Comparison of ENCODE assay signal across 1 cellular context in genomic region chr12:65595016-65595560, GRCh38.
TF ChIP-seq lines count a peak whose summit lies in the region.

No MANE protein-coding gene starts in this region.

TF ChIP-seq in WTC11, 78 proteins besides CTCF, POLR2A, EP300 and RAD21:
- TF ChIP-seq ATF1 (CRISPR knock-in tag; IDR thresholded peaks at IDR 0.05) (no peak), ZNF121 (CRISPR knock-in tag; IDR thresholded peaks at IDR 0.05) (no peak), ZNF416 (CRISPR knock-in tag; IDR thresholded peaks at IDR 0.05) (no peak), ZNF671 (CRISPR knock-in tag; IDR thresholded peaks at IDR 0.05) (no peak), CBFB (CRISPR knock-in tag; IDR thresholded peaks at IDR 0.05; ENCODE audit: low read depth) (no peak), ZNF138 (CRISPR knock-in tag; conservative IDR thresholded peaks at IDR 0.05) (no peak), ZBTB43 (CRISPR knock-in tag; IDR thresholded peaks at IDR 0.05) (no peak), EMX1 (CRISPR knock-in tag; IDR thresholded peaks at IDR 0.05) (no peak), MYBL2 (CRISPR knock-in tag; IDR thresholded peaks at IDR 0.05) (no peak), ZNF317 (CRISPR knock-in tag; IDR thresholded peaks at IDR 0.05; ENCODE audit: borderline replicate concordance, low read depth) (no peak), KAT7 (CRISPR knock-in tag; IDR thresholded peaks at IDR 0.05; ENCODE audit: borderline replicate concordance) (no peak), NR1H2 (CRISPR knock-in tag; IDR thresholded peaks at IDR 0.05) (no peak)
- TF ChIP-seq, protein P1, sequence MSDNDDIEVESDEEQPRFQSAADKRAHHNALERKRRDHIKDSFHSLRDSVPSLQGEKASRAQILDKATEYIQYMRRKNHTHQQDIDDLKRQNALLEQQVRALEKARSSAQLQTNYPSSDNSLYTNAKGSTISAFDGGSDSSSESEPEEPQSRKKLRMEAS (CRISPR knock-in tag; IDR thresholded peaks at IDR 0.05) = no peak
- TF ChIP-seq, protein P2, sequence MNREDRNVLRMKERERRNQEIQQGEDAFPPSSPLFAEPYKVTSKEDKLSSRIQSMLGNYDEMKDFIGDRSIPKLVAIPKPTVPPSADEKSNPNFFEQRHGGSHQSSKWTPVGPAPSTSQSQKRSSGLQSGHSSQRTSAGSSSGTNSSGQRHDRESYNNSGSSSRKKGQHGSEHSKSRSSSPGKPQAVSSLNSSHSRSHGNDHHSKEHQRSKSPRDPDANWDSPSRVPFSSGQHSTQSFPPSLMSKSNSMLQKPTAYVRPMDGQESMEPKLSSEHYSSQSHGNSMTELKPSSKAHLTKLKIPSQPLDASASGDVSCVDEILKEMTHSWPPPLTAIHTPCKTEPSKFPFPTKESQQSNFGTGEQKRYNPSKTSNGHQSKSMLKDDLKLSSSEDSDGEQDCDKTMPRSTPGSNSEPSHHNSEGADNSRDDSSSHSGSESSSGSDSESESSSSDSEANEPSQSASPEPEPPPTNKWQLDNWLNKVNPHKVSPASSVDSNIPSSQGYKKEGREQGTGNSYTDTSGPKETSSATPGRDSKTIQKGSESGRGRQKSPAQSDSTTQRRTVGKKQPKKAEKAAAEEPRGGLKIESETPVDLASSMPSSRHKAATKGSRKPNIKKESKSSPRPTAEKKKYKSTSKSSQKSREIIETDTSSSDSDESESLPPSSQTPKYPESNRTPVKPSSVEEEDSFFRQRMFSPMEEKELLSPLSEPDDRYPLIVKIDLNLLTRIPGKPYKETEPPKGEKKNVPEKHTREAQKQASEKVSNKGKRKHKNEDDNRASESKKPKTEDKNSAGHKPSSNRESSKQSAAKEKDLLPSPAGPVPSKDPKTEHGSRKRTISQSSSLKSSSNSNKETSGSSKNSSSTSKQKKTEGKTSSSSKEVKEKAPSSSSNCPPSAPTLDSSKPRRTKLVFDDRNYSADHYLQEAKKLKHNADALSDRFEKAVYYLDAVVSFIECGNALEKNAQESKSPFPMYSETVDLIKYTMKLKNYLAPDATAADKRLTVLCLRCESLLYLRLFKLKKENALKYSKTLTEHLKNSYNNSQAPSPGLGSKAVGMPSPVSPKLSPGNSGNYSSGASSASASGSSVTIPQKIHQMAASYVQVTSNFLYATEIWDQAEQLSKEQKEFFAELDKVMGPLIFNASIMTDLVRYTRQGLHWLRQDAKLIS (CRISPR knock-in tag; IDR thresholded peaks at IDR 0.05; ENCODE audit: borderline replicate concordance) = no peak
- TF ChIP-seq, protein P3, sequence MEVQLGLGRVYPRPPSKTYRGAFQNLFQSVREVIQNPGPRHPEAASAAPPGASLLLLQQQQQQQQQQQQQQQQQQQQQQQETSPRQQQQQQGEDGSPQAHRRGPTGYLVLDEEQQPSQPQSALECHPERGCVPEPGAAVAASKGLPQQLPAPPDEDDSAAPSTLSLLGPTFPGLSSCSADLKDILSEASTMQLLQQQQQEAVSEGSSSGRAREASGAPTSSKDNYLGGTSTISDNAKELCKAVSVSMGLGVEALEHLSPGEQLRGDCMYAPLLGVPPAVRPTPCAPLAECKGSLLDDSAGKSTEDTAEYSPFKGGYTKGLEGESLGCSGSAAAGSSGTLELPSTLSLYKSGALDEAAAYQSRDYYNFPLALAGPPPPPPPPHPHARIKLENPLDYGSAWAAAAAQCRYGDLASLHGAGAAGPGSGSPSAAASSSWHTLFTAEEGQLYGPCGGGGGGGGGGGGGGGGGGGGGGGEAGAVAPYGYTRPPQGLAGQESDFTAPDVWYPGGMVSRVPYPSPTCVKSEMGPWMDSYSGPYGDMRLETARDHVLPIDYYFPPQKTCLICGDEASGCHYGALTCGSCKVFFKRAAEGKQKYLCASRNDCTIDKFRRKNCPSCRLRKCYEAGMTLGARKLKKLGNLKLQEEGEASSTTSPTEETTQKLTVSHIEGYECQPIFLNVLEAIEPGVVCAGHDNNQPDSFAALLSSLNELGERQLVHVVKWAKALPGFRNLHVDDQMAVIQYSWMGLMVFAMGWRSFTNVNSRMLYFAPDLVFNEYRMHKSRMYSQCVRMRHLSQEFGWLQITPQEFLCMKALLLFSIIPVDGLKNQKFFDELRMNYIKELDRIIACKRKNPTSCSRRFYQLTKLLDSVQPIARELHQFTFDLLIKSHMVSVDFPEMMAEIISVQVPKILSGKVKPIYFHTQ (CRISPR knock-in tag; IDR thresholded peaks at IDR 0.05) = no peak
- TF ChIP-seq, protein P4, sequence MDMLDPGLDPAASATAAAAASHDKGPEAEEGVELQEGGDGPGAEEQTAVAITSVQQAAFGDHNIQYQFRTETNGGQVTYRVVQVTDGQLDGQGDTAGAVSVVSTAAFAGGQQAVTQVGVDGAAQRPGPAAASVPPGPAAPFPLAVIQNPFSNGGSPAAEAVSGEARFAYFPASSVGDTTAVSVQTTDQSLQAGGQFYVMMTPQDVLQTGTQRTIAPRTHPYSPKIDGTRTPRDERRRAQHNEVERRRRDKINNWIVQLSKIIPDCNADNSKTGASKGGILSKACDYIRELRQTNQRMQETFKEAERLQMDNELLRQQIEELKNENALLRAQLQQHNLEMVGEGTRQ (CRISPR knock-in tag; IDR thresholded peaks at IDR 0.05) = no peak
TF ChIP-seq in WTC11: peak in this region for 0.
